Comparison of ENCODE assay signal across 24 cellular contexts in genomic region chr3:5540532-5540931, GRCh38.
"Had no signal": no experiment of that assay in that cellular context is flagged by ENCODE, and none has a peak within 500 bp of the region (broad histone marks: within the 10 kb centered on the region; RNA-seq: fewer than 3 reads in every experiment).

No MANE protein-coding gene starts in this region.

- H3K79me2 ChIP-seq: hepatocyte had no signal

- H3K27ac ChIP-seq: hepatocyte, left ventricle myocardium inferior, ovary, right atrium auricular region, skin epidermis, stomach, testis, thyroid gland, transverse colon, upper lobe of left lung, vagina had no signal

- H3K27me3 ChIP-seq: hepatocyte, ovary, right atrium auricular region, stomach, testis, thyroid gland, transverse colon, upper lobe of left lung, vagina had no signal

- H2AFZ ChIP-seq: hepatocyte had no signal

- ATAC-seq: mucosa of descending colon; naive thymus-derived CD4-positive, alpha-beta T cell; natural killer cell treated with Interleukin-12 subunit alpha and Interleukin-12 subunit beta and Interleukin-15 and Interleukin-18, amount 100 ng/mL, for 72 hours; sciatic nerve; stimulated activated naive B cell treated with anti-CD40 and anti-IgM and Interleukin-4, amounts not matched to agents 10 μg/mL and 1 μg/mL and 100 μg/mL, for 72 hours; stimulated activated naive CD8-positive, alpha-beta T cell treated with anti-CD3 and anti-CD28 coated beads, Interleukin-15, Interleukin-2, amounts not matched to agents 100 U/mL and 50 U/mL, for 24 hours had no signal

- H3K4me1 ChIP-seq: left ventricle myocardium inferior, right atrium auricular region, stomach, testis, thyroid gland, transverse colon, upper lobe of left lung, vagina had no signal

- DNase-seq: islet precursor cell; left ventricle myocardium inferior; midbrain; mucosa of descending colon; naive thymus-derived CD4-positive, alpha-beta T cell; ovary; stimulated activated CD4-positive, alpha-beta T cell treated with anti-CD3 and anti-CD28 coated beads, Interleukin-12 subunit alpha, Interleukin-12 subunit beta, amount 100 ng/mL, for 4 hours; stimulated activated CD4-positive, alpha-beta T cell treated with anti-CD3 and anti-CD28 coated beads, Interleukin-15, amount 100 ng/mL, for 24 hours; stimulated activated CD4-positive, alpha-beta T cell treated with anti-CD3 and anti-CD28 coated beads, Interleukin-2, amount 100 ng/mL, for 24 hours; stimulated activated CD4-positive, alpha-beta T cell treated with anti-CD3 and anti-CD28 coated beads, Interleukin-4, amount 100 ng/mL, for 1 hour; stimulated activated naive B cell treated with anti-CD40 and anti-IgM and Interleukin-4, amounts not matched to agents 10 μg/mL and 1 μg/mL and 100 μg/mL, for 72 hours; stimulated activated naive CD8-positive, alpha-beta T cell treated with anti-CD3 and anti-CD28 coated beads, Interleukin-15, Interleukin-2, amounts not matched to agents 100 U/mL and 50 U/mL, for 24 hours; stomach; testis; thyroid gland; transverse colon; upper lobe of left lung had no signal

- H3K36me3 ChIP-seq: left ventricle myocardium inferior, ovary, right atrium auricular region, stomach, thyroid gland, transverse colon, upper lobe of left lung, vagina had no signal

- H3K4me3 ChIP-seq: hepatocyte, left ventricle myocardium inferior, lung, mucosa of descending colon, ovary, right atrium auricular region, skin epidermis, stomach, testis, thyroid gland, transverse colon, upper lobe of left lung, vagina had no signal

- H3K9me3 ChIP-seq: ovary, testis, thyroid gland, vagina had no signal

- H3K4me2 ChIP-seq: hepatocyte had no signal
